Comparison of ENCODE assay signal across 25 cellular contexts in the genomic region with DNA sequence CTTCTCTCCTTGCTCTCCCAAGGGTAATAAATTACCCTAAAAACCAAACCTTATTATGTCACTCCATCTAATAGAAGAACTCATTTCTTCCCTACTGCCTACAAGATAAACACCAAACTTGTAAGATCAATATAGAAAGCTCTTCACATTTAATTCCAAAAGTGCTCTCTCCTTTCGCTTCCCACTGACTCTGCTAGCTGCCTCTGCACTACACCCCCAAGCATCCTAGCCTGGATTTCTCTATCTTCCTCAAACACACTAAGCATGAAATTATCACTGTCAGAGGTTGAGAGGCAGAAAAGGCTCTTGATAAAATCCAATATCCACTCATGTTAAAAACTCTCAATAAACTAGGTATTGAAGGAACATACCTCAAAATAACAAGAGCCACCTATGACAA.
"Had no signal": no experiment of that assay in that cellular context is flagged by ENCODE, and none has a peak within 500 bp of the region (broad histone marks: within the 10 kb centered on the region; RNA-seq: fewer than 3 reads in every experiment).

No MANE protein-coding gene starts in this region.

- H3K9me3 ChIP-seq: stomach, suprapubic skin, testis, thoracic aorta, thyroid gland, tibial artery, transverse colon, upper lobe of right lung, uterus, vagina had no signal

- H3K4me3 ChIP-seq: stomach, suprapubic skin, testis, thoracic aorta, thyroid gland, tibial artery, tibial nerve, transverse colon, upper lobe of left lung, upper lobe of right lung, uterus, vagina had no signal

- H3K36me3 ChIP-seq: stomach, suprapubic skin, thoracic aorta, thyroid gland, tibial artery, tibial nerve, transverse colon, upper lobe of left lung, upper lobe of right lung, uterus, vagina had no signal

- H3K4me1 ChIP-seq: suprapubic skin, testis, thyroid gland, tibial artery, tibial nerve, transverse colon, upper lobe of left lung, upper lobe of right lung, uterus, vagina had no signal

- FAIRE-seq: urothelium cell line had no signal

- DNase-seq: stimulated activated CD4-positive, alpha-beta T cell treated with anti-CD3 and anti-CD28 coated beads, Interleukin-2, amount 100 ng/mL, for 48 hours; stimulated activated CD4-positive, alpha-beta T cell treated with anti-CD3 and anti-CD28 coated beads, Interleukin-4, amount 100 ng/mL, for 1 hour; stimulated activated CD4-positive, alpha-beta T cell treated with anti-CD3 and anti-CD28 coated beads, Interleukin-4, amount 100 ng/mL, for 24 hours; stimulated activated CD4-positive, alpha-beta T cell treated with anti-CD3 and anti-CD28 coated beads, Interleukin-4, amount 100 ng/mL, for 4 hours; stimulated activated CD8-positive, alpha-beta memory T cell treated with anti-CD3 and anti-CD28 coated beads, Interleukin-4, amount 100 ng/mL, for 48 hours; stimulated activated naive B cell treated with anti-CD40 and anti-IgM and Interleukin-4, amounts not matched to agents 10 μg/mL and 1 μg/mL and 100 μg/mL, for 72 hours; stimulated activated naive CD4-positive, alpha-beta T cell; stimulated activated naive CD4-positive, alpha-beta T cell treated with Interleukin-2 at 50 U/mL for 16 hours; stimulated activated naive CD8-positive, alpha-beta T cell treated with anti-CD3 and anti-CD28 coated beads, Interleukin-15, amount 100 ng/mL, for 72 hours; stimulated activated naive CD8-positive, alpha-beta T cell treated with anti-CD3 and anti-CD28 coated beads, Interleukin-15, Interleukin-2, amounts not matched to agents 100 U/mL and 50 U/mL, for 24 hours; stomach; substantia nigra; testis; thyroid gland; tibial artery; transverse colon; trophoblast cell; upper lobe of left lung; upper lobe of right lung; uterus had no signal

- H3K27me3 ChIP-seq: stomach, suprapubic skin, testis, thyroid gland, tibial artery, tibial nerve, transverse colon, upper lobe of left lung, upper lobe of right lung, uterus, vagina had no signal

- H3K27ac ChIP-seq: stomach, suprapubic skin, testis, thoracic aorta, thyroid gland, tibial artery, tibial nerve, transverse colon, upper lobe of left lung, upper lobe of right lung, uterus, vagina had no signal
